Comparison of ENCODE assay signal across 13 cellular contexts in genomic region chr20:58102744-58103516, GRCh38.
DNase-seq lines count a peak whose midpoint lies in the region; ATAC-seq, FAIRE-seq and TF ChIP-seq lines count a peak whose summit lies in the region.
"Had no signal": no experiment of that assay in that cellular context is flagged by ENCODE, and none has a peak within 500 bp of the region (broad histone marks: within the 10 kb centered on the region; RNA-seq: fewer than 3 reads in every experiment).

No MANE protein-coding gene starts in this region.

- H3K79me2 ChIP-seq in smooth muscle cell (ENCODE audit: low read depth) = no peaks in the 10 kb centered on the region

- in situ Hi-C loops in transverse colon (cut with MboI; ENCODE audit: low pct_ligation_motif_present in 1 of 4, low pct_unique_long_range_greater_than_20kb in 1 of 4, low sequenced_read_pairs in 3 of 4) = no loop called here

- no peaks in the 10 kb centered on the region for H3K36me3 Mint-ChIP-seq in activated T-helper 17 cell treated with anti-CD3 and anti-CD28 coated beads, Interleukin-2, amount 50 U/mL, for 72 hours (ENCODE audit: low read depth)
- H3K36me3 Mint-ChIP-seq: CD4-positive, CD25-positive, alpha-beta regulatory T cell had no signal

- POLR2A ChIA-PET in HEK293 (lab: Yijun Ruan, JAX) = no interaction called here

- peak; percentile 90 for ATAC-seq in activated T-helper 17 cell treated with anti-CD3 and anti-CD28 coated beads, Interleukin-2, amount 50 U/mL, for 72 hours (replicated peaks)
- ATAC-seq in left ventricle myocardium superior (no peak), pancreas (no peak)
- ATAC-seq: mucosa of descending colon had no signal

- H3K9ac ChIP-seq in smooth muscle cell (ENCODE audit: low read depth) = no peak overlapping the region

- no peaks in the 10 kb centered on the region for H3F3A ChIP-seq in smooth muscle cell (ENCODE audit: low read depth)

- H3K9me3 Mint-ChIP-seq in activated T-helper 17 cell treated with anti-CD3 and anti-CD28 coated beads, Interleukin-2, amount 50 U/mL, for 72 hours = no peaks in the 10 kb centered on the region

- no peak overlapping the region for H3K27ac Mint-ChIP-seq in activated T-helper 17 cell treated with anti-CD3 and anti-CD28 coated beads, Interleukin-2, amount 50 U/mL, for 72 hours
- H3K27ac Mint-ChIP-seq: CD4-positive, CD25-positive, alpha-beta regulatory T cell had no signal

- no peak for TF ChIP-seq CTCF in AG10803 (conservative IDR thresholded peaks at IDR 0.05; ENCODE audit: low read length)
- TF ChIP-seq CTCF in HEK293 (tag by site-specific recombination; IDR thresholded peaks at IDR 0.05) = no peak
- TF ChIP-seq CTCF in smooth muscle cell (IDR thresholded peaks at IDR 0.05; ENCODE audit: borderline replicate concordance, insufficient read depth, poor library complexity, severe bottlenecking) = no peak
- no peak for TF ChIP-seq CTCF in transverse colon (IDR thresholded peaks at IDR 0.05)
- no peak for TF ChIP-seq CTCF in pancreas (IDR thresholded peaks at IDR 0.05)

- no peak overlapping the region for H3K27ac ChIP-seq in HEK293 (ENCODE audit: extremely low read depth, low read depth, low read length)
- peak overlapping the region; percentile 61 for H3K27ac ChIP-seq in smooth muscle cell (ENCODE audit: low read depth)
- no peak overlapping the region for H3K27ac ChIP-seq in transverse colon
- no peak overlapping the region for H3K27ac ChIP-seq in pancreas
- H3K27ac ChIP-seq: cardiac muscle cell had no signal

- no peaks in the 10 kb centered on the region for H3K4me1 Mint-ChIP-seq in activated T-helper 17 cell treated with anti-CD3 and anti-CD28 coated beads, Interleukin-2, amount 50 U/mL, for 72 hours
- H3K4me1 Mint-ChIP-seq: CD4-positive, CD25-positive, alpha-beta regulatory T cell had no signal

- peaks cover 8% of the 10 kb centered on the region for H3K27me3 ChIP-seq in smooth muscle cell (ENCODE audit: low read depth)
- H3K27me3 ChIP-seq in transverse colon = no peaks in the 10 kb centered on the region
- no peaks in the 10 kb centered on the region for H3K27me3 ChIP-seq in pancreas
- H3K27me3 ChIP-seq: cardiac muscle cell had no signal

- no peak overlapping the region for H2AFZ ChIP-seq in smooth muscle cell (ENCODE audit: low read depth)

- no peaks in the 10 kb centered on the region for H4K20me1 ChIP-seq in smooth muscle cell (ENCODE audit: low read depth)

- H3K4me1 ChIP-seq in HEK293 (ENCODE audit: control insufficient read depth, insufficient read depth, low read length) (no peaks in the 10 kb centered on the region), smooth muscle cell (ENCODE audit: low read depth) (no peaks in the 10 kb centered on the region), transverse colon (no peaks in the 10 kb centered on the region), pancreas (no peaks in the 10 kb centered on the region)

- no peak for TF ChIP-seq POLR2A in transverse colon (IDR thresholded peaks at IDR 0.05)

- no peak for FAIRE-seq in pancreas (lab: Jason Lieb, UNC)

- H3K4me3 Mint-ChIP-seq in activated T-helper 17 cell treated with anti-CD3 and anti-CD28 coated beads, Interleukin-2, amount 50 U/mL, for 72 hours = no peak overlapping the region
- H3K4me3 Mint-ChIP-seq: CD4-positive, CD25-positive, alpha-beta regulatory T cell had no signal

- H3K9me3 ChIP-seq in HEK293 (ENCODE audit: control insufficient read depth, insufficient read depth, low read depth, low read length) = no peaks in the 10 kb centered on the region
- H3K9me3 ChIP-seq in smooth muscle cell (replicated peaks; ENCODE audit: low read depth) = no peaks in the 10 kb centered on the region
- no peaks in the 10 kb centered on the region for H3K9me3 ChIP-seq in transverse colon
- H3K9me3 ChIP-seq in pancreas = no peaks in the 10 kb centered on the region
- H3K9me3 ChIP-seq: mucosa of descending colon had no signal

- peak overlapping the region; percentile 20 for H3K4me2 ChIP-seq in smooth muscle cell

- no peak overlapping the region for H3K4me3 ChIP-seq in AG10803 (ENCODE audit: low read length)
- no peak overlapping the region for H3K4me3 ChIP-seq in HEK293 (ENCODE audit: low read depth, low read length)
- H3K4me3 ChIP-seq in smooth muscle cell = no peak overlapping the region
- H3K4me3 ChIP-seq in transverse colon = no peak overlapping the region
- H3K4me3 ChIP-seq in pancreas = no peak overlapping the region
- H3K4me3 ChIP-seq: cardiac muscle cell, mucosa of descending colon had no signal

- no peak for TF ChIP-seq EP300 in transverse colon (IDR thresholded peaks at IDR 0.05; ENCODE audit: low read depth)

- CTCF ChIA-PET in HEK293 (lab: Yijun Ruan, JAX) = interaction anchor here (0.6 to 1.7 kb wide), 2 partner anchors 11 to 16 kb away, joined by 4 read pairs; no protein-coding TSS in a partner anchor

- H3K27me3 Mint-ChIP-seq in activated T-helper 17 cell treated with anti-CD3 and anti-CD28 coated beads, Interleukin-2, amount 50 U/mL, for 72 hours = peaks cover 19% of the 10 kb centered on the region

- peak; percentile 41 for DNase-seq in AG10803 (ENCODE audit: low read depth)
- DNase-seq in smooth muscle cell (lab: John Stamatoyannopoulos, UW; ENCODE audit: unreplicated experiment) = no peak
- no peak for DNase-seq in left ventricle myocardium superior
- no peak for DNase-seq in transverse colon
- DNase-seq in pancreas = no peak
- no peak for DNase-seq in NCI-H1105 treated with DMSO at 0.1 percent for 48 hours (lab: John Stamatoyannopoulos, UW)
- DNase-seq: CD4-positive, CD25-positive, alpha-beta regulatory T cell; mucosa of descending colon; NCI-H1092 treated with DMSO at 0.1 percent for 48 hours; SW 1271 had no signal

- H3K36me3 ChIP-seq in HEK293 (ENCODE audit: control insufficient read depth in 2 of 2, insufficient read depth in 1 of 2, low read length in 2 of 2) = no peaks in the 10 kb centered on the region
- H3K36me3 ChIP-seq in smooth muscle cell (ENCODE audit: low read depth) = no peaks in the 10 kb centered on the region
- no peaks in the 10 kb centered on the region for H3K36me3 ChIP-seq in transverse colon
- no peaks in the 10 kb centered on the region for H3K36me3 ChIP-seq in pancreas
- H3K36me3 ChIP-seq: cardiac muscle cell had no signal

- WGBS in smooth muscle cell (ENCODE audit: low lambda C conversion rate) = 67% methylated on average over 7 of the region's 7 CpGs
- 57 to 67% methylated on average over 3 to 7 of the region's 7 CpGs for WGBS in transverse colon (ENCODE audit: low coverage in 1 of 2), 2 donors
- 49 to 56% methylated on average over 7 of the region's 7 CpGs for WGBS in pancreas, 2 donors

- intact Hi-C loops in left ventricle myocardium superior (cut with micrococcal nuclease) (no loop called here), transverse colon (cut with DNase I; ENCODE audit: low total_unique reads) (no loop called here), pancreas (cut with DNase I) (no loop called here)

TF ChIP-seq in HEK293, 187 proteins besides CTCF, POLR2A, EP300 and RAD21:
- TF ChIP-seq ZNF302 (tag by site-specific recombination; IDR thresholded peaks at IDR 0.05; ENCODE audit: low read depth) (no peak), ZFP69B (tag by site-specific recombination; IDR thresholded peaks at IDR 0.05) (no peak), EGR2 (tag by site-specific recombination; IDR thresholded peaks at IDR 0.05; ENCODE audit: low read depth) (peak; percentile 45; the same call in 1 of the 2 replicates), MEIS1 (CRISPR knock-in tag; IDR thresholded peaks at IDR 0.05; ENCODE audit: borderline replicate concordance) (no peak), ZNF266 (tag by site-specific recombination; IDR thresholded peaks at IDR 0.05; ENCODE audit: low read depth) (no peak)
